Comparison of ENCODE assay signal across 9 cellular contexts in genomic region chr5:177471610-177472356, GRCh38. TPM values are rescaled to one million over a fixed set of nuclear protein-coding genes. Genes with fewer than 3 reads are reported as not detected.
DNase-seq lines count a peak whose midpoint lies in the region; ATAC-seq, FAIRE-seq and TF ChIP-seq lines count a peak whose summit lies in the region.
"Had no signal": no experiment of that assay in that cellular context is flagged by ENCODE, and none has a peak within 500 bp of the region (broad histone marks: within the 10 kb centered on the region; RNA-seq: fewer than 3 reads in every experiment).

No MANE protein-coding gene starts in this region.

- FAIRE-seq in D721Med (lab: Jason Lieb, UNC), result no peak

- peak overlapping the region; percentile 97 for H3K4me2 ChIP-seq in fibroblast of lung (ENCODE audit: extremely low read depth, insufficient read depth, low read length)

- BruUV-seq in Caco-2 (replicated peaks; lab: Mats Ljungman, UMichigan), result no TSS peak

- 77 to 90% methylated on average over 8 to 14 of the region's 14 CpGs for WGBS in body of pancreas, 2 donors

- peaks cover 36% of the 10 kb centered on the region for H3K36me3 Mint-ChIP-seq in Caco-2 (ENCODE audit: insufficient read depth, unreplicated experiment)

- POLR2A ChIA-PET in Caco-2 (lab: Charles Lee), result interaction anchor here (0.5 to 1.4 kb wide), 5 partner anchors 14 to 46 kb away, joined by 3 to 6 read pairs (median 3); partner anchors contain the start of genes GRK6 and PDLIM7

- ATAC-seq in GM18502 (IDR thresholded peaks at IDR 0.05; ENCODE audit: poor library complexity, unreplicated experiment), result no peak
- no peak for ATAC-seq in body of pancreas

- no peak for TF ChIP-seq POLR2A in body of pancreas (IDR thresholded peaks at IDR 0.05)

- H3K79me2 ChIP-seq in fibroblast of lung (ENCODE audit: control insufficient read depth, insufficient read depth, low read length), result peaks cover 42% of the 10 kb centered on the region

- no peaks in the 10 kb centered on the region for H4K20me1 ChIP-seq in fibroblast of lung (ENCODE audit: control insufficient read depth, extremely low read depth, insufficient read depth, low read length)

- intact Hi-C loops in Caco-2 (cut with micrococcal nuclease; ENCODE audit: unreplicated experiment), result loop anchor here (1.0 to 2.0 kb wide), 2 partner anchors 15 to 26 kb away; partner anchors contain the start of gene PDLIM7
- intact Hi-C loops in body of pancreas (cut with DNase I), result loop anchor here (10.0 kb wide), 1 partner anchor 157 kb away; the partner anchor contains the start of gene MXD3

- DNase-seq in Caco-2, result no peak
- no peak for DNase-seq in SJSA1 (ENCODE audit: low read depth in 1 of 2, low spot score in 2 of 2)
- peak; percentile 68 to 73 for DNase-seq in fibroblast of lung (ENCODE audit: low read depth in 2 of 2)
- no peak for DNase-seq in retinal pigment epithelial cell (ENCODE audit: low read depth)
- DNase-seq in medulla oblongata (ENCODE audit: extremely low spot score), result no peak
- DNase-seq in D721Med (ENCODE audit: insufficient read length, low spot score), result no peak
- no peak for DNase-seq in body of pancreas
- DNase-seq: activated B cell treated with CpG ODN at 0.5 μM for 24 hours had no signal

- H3K4me3 ChIP-seq in Caco-2 (ENCODE audit: low read depth, low read length) (peak overlapping the region; percentile 86), SJSA1 (peak overlapping the region; percentile 78), fibroblast of lung (replicated peaks in 1 of 4; ENCODE audit: control extremely low read depth in 1 of 4, insufficient read depth in 1 of 4, low read depth in 3 of 4, low read length in 4 of 4) (peak overlapping the region; percentile 75 to 84 (median 82)), retinal pigment epithelial cell (ENCODE audit: low read length) (peak overlapping the region; percentile 85), body of pancreas (no peak overlapping the region)

- H3K27me3 ChIP-seq in Caco-2 (replicated peaks; ENCODE audit: control insufficient read depth, insufficient read depth, low read length) (no peaks in the 10 kb centered on the region), SJSA1 (replicated peaks) (no peaks in the 10 kb centered on the region), fibroblast of lung (ENCODE audit: control insufficient read depth, insufficient read depth, low read length) (no peaks in the 10 kb centered on the region), body of pancreas (no peaks in the 10 kb centered on the region)

- H2AFZ ChIP-seq in fibroblast of lung (ENCODE audit: low read length), result no peak overlapping the region

- H3K36me3 ChIP-seq in Caco-2 (ENCODE audit: control insufficient read depth, insufficient read depth, low read length) (peaks cover 4% of the 10 kb centered on the region), SJSA1 (peaks cover 59% of the 10 kb centered on the region), fibroblast of lung (ENCODE audit: control insufficient read depth, insufficient read depth, low read length) (peaks cover 26% of the 10 kb centered on the region), body of pancreas (replicated peaks in 1 of 2; ENCODE audit: insufficient read depth in 1 of 2, low read depth in 2 of 2) (no peaks in the 10 kb centered on the region)

- peak overlapping the region; percentile 80 for H3K9ac ChIP-seq in fibroblast of lung (ENCODE audit: insufficient read depth, low read length)

- CTCF ChIA-PET in Caco-2 (lab: Charles Lee), result interaction anchor here (0.7 to 3.7 kb wide), 7 partner anchors 14 to 81 kb away, joined by 3 to 19 read pairs (median 5); partner anchors contain the start of gene PDLIM7

- no peaks in the 10 kb centered on the region for H3K9me3 Mint-ChIP-seq in Caco-2 (ENCODE audit: unreplicated experiment)
- H3K9me3 Mint-ChIP-seq: activated B cell treated with CpG ODN at 0.5 μM for 24 hours had no signal

- peaks cover 40% of the 10 kb centered on the region for H3K4me1 Mint-ChIP-seq in Caco-2 (ENCODE audit: low read depth, unreplicated experiment)

- TF ChIP-seq CTCF in Caco-2 (IDR thresholded peaks at IDR 0.05; ENCODE audit: insufficient read depth in 1 of 2, low read depth in 1 of 2, low read length in 1 of 2, severe bottlenecking in 1 of 2, unreplicated experiment in 1 of 2), result no peak
- no peak for TF ChIP-seq CTCF in fibroblast of lung (conservative IDR thresholded peaks at IDR 0.05 in 1 of 2, IDR thresholded peaks at IDR 0.05 in 1 of 2; ENCODE audit: low read depth in 1 of 2, low read length in 2 of 2)
- TF ChIP-seq CTCF in retinal pigment epithelial cell (conservative IDR thresholded peaks at IDR 0.05; ENCODE audit: low read depth, low read length), result no peak
- no peak for TF ChIP-seq CTCF in D721Med (IDR thresholded peaks at IDR 0.05; ENCODE audit: insufficient read depth, missing control alignments)
- TF ChIP-seq CTCF in body of pancreas (IDR thresholded peaks at IDR 0.05), result no peak

- H3K4me3 Mint-ChIP-seq in Caco-2 (ENCODE audit: unreplicated experiment), result peak overlapping the region; percentile 72

- no peaks in the 10 kb centered on the region for H3K9me3 ChIP-seq in Caco-2
- H3K9me3 ChIP-seq in SJSA1 (replicated peaks), result no peaks in the 10 kb centered on the region
- no peaks in the 10 kb centered on the region for H3K9me3 ChIP-seq in fibroblast of lung (ENCODE audit: control insufficient read depth, insufficient read depth, low read depth, low read length)
- H3K9me3 ChIP-seq in body of pancreas, result no peaks in the 10 kb centered on the region

- no peak overlapping the region for H3K27ac Mint-ChIP-seq in Caco-2 (ENCODE audit: unreplicated experiment)
- H3K27ac Mint-ChIP-seq: activated B cell treated with CpG ODN at 0.5 μM for 24 hours had no signal

- no peaks in the 10 kb centered on the region for H3K27me3 Mint-ChIP-seq in Caco-2 (ENCODE audit: insufficient read depth, unreplicated experiment)

- H3K4me1 ChIP-seq in Caco-2 (peaks cover 45% of the 10 kb centered on the region), SJSA1 (replicated peaks) (peaks cover 56% of the 10 kb centered on the region), fibroblast of lung (ENCODE audit: control insufficient read depth, extremely low read depth, insufficient read depth, low read length) (peaks cover 44% of the 10 kb centered on the region), body of pancreas (peaks cover 17% of the 10 kb centered on the region)

- H3K27ac ChIP-seq in SJSA1, result peak overlapping the region; percentile 35
- H3K27ac ChIP-seq in fibroblast of lung (ENCODE audit: insufficient read depth, low read length), result peak overlapping the region; percentile 82
- H3K27ac ChIP-seq in body of pancreas, result no peak overlapping the region

RNA-seq across cellular contexts. Expression of gene DBN1, which starts 1.7 kb away (rescaled TPM):
- total RNA-seq in Caco-2 (2022) (139 and 144 TPM in 2 replicates), fibroblast of lung (96.4 and 102 TPM in 2 replicates), body of pancreas (10 to 100 TPM; 28.0 to 29.0 TPM)
- 147 and 149 TPM in 2 replicates for total RNA-seq in SJSA1 (2014; rRNA removed; shearing (Covaris generic))
- polyA plus RNA-seq in fibroblast of lung, result 138 and 181 TPM in 2 replicates
- 168 and 193 TPM in 2 replicates for polyA plus RNA-seq in fibroblast of lung (2012)
- polyA minus RNA-seq in fibroblast of lung (ENCODE audit: low replicate concordance), result 167 and 256 TPM in 2 replicates

RNA-seq across cellular contexts. Expression of gene PRR7, which starts 25.2 kb away (rescaled TPM):
- 4.7 and 5.7 TPM in 2 replicates for total RNA-seq in Caco-2 (2022)
- 7.4 and 12.6 TPM in 2 replicates for total RNA-seq in SJSA1 (2014; rRNA removed; shearing (Covaris generic))
- total RNA-seq in fibroblast of lung, result 2.1 and 2.3 TPM in 2 replicates
- polyA plus RNA-seq in fibroblast of lung, result 1.6 TPM in 2 replicates
- polyA plus RNA-seq in fibroblast of lung (2012), result 3.1 and 5.9 TPM in 2 replicates
- polyA minus RNA-seq in fibroblast of lung (ENCODE audit: low replicate concordance), result 0.78 and 1.9 TPM in 2 replicates
- total RNA-seq in body of pancreas, result 1 to 10 TPM in 1 of 2 donors, under 1 TPM in 1; 0.78 to 1.3 TPM

RNA-seq across cellular contexts. Expression of gene PDLIM7, which starts 25.6 kb away (rescaled TPM):
- total RNA-seq in Caco-2 (2022) (49.1 and 56.8 TPM in 2 replicates), fibroblast of lung (55.2 and 65.2 TPM in 2 replicates), body of pancreas (10 to 100 TPM in 1 of 2 donors, 1 to 10 TPM in 1; 7.3 to 15.8 TPM)
- 175 and 274 TPM in 2 replicates for total RNA-seq in SJSA1 (2014; rRNA removed; shearing (Covaris generic))
- 117 and 245 TPM in 2 replicates for polyA plus RNA-seq in fibroblast of lung
- polyA plus RNA-seq in fibroblast of lung (2012), result 250 and 446 TPM in 2 replicates
- 267 and 376 TPM in 2 replicates for polyA minus RNA-seq in fibroblast of lung (ENCODE audit: low replicate concordance)

RNA-seq across cellular contexts. Expression of gene DOK3, which starts 37.8 kb away (rescaled TPM):
- total RNA-seq in Caco-2 (2022) (7.9 and 10.1 TPM in 2 replicates), fibroblast of lung (0.99 and 2.1 TPM in 2 replicates), body of pancreas (1 to 10 TPM; 3.3 to 5.4 TPM)
- 1.8 and 4.2 TPM in 2 replicates for total RNA-seq in SJSA1 (2014; rRNA removed; shearing (Covaris generic))
- 0.58 and 1.5 TPM in 2 replicates for polyA plus RNA-seq in fibroblast of lung
- 0.54 and 2.2 TPM in 2 replicates for polyA plus RNA-seq in fibroblast of lung (2012)
- 0.19 and 6.0 TPM in 2 replicates for polyA minus RNA-seq in fibroblast of lung (ENCODE audit: low replicate concordance)

RNA-seq across cellular contexts. Expression of gene DDX41, which starts 45.0 kb away (rescaled TPM):
- 116 and 137 TPM in 2 replicates for total RNA-seq in Caco-2 (2022)
- 131 and 150 TPM in 2 replicates for total RNA-seq in SJSA1 (2014; rRNA removed; shearing (Covaris generic))
- 76.5 and 79.1 TPM in 2 replicates for total RNA-seq in fibroblast of lung
- polyA plus RNA-seq in fibroblast of lung, result 66.8 and 71.5 TPM in 2 replicates
- polyA plus RNA-seq in fibroblast of lung (2012), result 120 and 261 TPM in 2 replicates
- polyA minus RNA-seq in fibroblast of lung (ENCODE audit: low replicate concordance), result 77.3 and 114 TPM in 2 replicates
- 100 to 1,000 TPM in 1 of 2 donors, 10 to 100 TPM in 1; 86.1 to 115 TPM for total RNA-seq in body of pancreas

Comparison
In these comparisons a context has a peak if more than half of its experiments do, and no peak if none do; other contexts are left out.
1. DNase-seq: peak in fibroblast of lung (2 of 2); none in Caco-2 (0 of 2), SJSA1 (0 of 2), retinal pigment epithelial cell (single experiment), medulla oblongata (single experiment), D721Med (single experiment) and body of pancreas (0 of 4).
2. H3K4me3 ChIP-seq: peak in Caco-2 (single experiment), SJSA1 (single experiment), fibroblast of lung (4 of 4) and retinal pigment epithelial cell (single experiment); none in body of pancreas (0 of 2).
3. H3K27ac ChIP-seq: peak in SJSA1 (single experiment) and fibroblast of lung (single experiment); none in body of pancreas (0 of 4).